Comparison of ENCODE assay signal across 23 cellular contexts in genomic region chr1:221555689-221556433, GRCh38.
"Had no signal": no experiment of that assay in that cellular context is flagged by ENCODE, and none has a peak within 500 bp of the region (broad histone marks: within the 10 kb centered on the region; RNA-seq: fewer than 3 reads in every experiment).

No MANE protein-coding gene starts in this region.

- H3K27ac ChIP-seq: gastroesophageal sphincter, neutrophil, pancreas, stomach, suprapubic skin, uterus had no signal

- H3K9me3 ChIP-seq: gastroesophageal sphincter, neutrophil, pancreas, stomach, suprapubic skin, uterus had no signal

- H3K27me3 ChIP-seq: gastroesophageal sphincter, neutrophil, pancreas, stomach, suprapubic skin, uterus had no signal

- H3K36me3 ChIP-seq: gastroesophageal sphincter, neutrophil, pancreas, stomach, suprapubic skin, uterus had no signal

- ATAC-seq: activated CD4-positive, alpha-beta T cell treated with anti-CD3 and anti-CD28 coated beads for 36 hours; activated naive CD4-positive, alpha-beta T cell treated with anti-CD3 and anti-CD28 coated beads, Interleukin-2, amount 50 U/mL, for 72 hours; activated T-helper 17 cell treated with anti-CD3 and anti-CD28 coated beads, Interleukin-2, amount 50 U/mL, for 72 hours; gastroesophageal sphincter; left colon; natural killer cell treated with Interleukin-12 subunit alpha and Interleukin-12 subunit beta and Interleukin-15 and Interleukin-18, amount 100 ng/mL, for 72 hours; pancreas; sciatic nerve; stimulated activated memory B cell treated with anti-CD40 and anti-IgM and Interleukin-4, amounts not matched to agents 10 μg/mL and 1 μg/mL and 100 μg/mL, for 72 hours had no signal

- H3K4me3 ChIP-seq: gastroesophageal sphincter, pancreas, stomach, suprapubic skin, uterus had no signal

- DNase-seq: activated B cell treated with CpG ODN at 0.5 μM for 24 hours; activated CD4-positive, alpha-beta T cell treated with anti-CD3 and anti-CD28 coated beads for 36 hours; activated CD4-positive, alpha-beta T cell treated with anti-CD3 and anti-CD28 coated beads, Interleukin-2, amount 50 U/mL, for 4 hours; activated CD8-positive, alpha-beta memory T cell treated with anti-CD3 and anti-CD28 coated beads for 24 hours; activated CD8-positive, alpha-beta memory T cell treated with anti-CD3 and anti-CD28 coated beads, Interleukin-2, amount 50 U/mL, for 4 hours; activated T-cell treated with anti-CD3 and anti-CD28 coated beads, Interleukin-2, amount 50 U/mL, for 24 hours; cortex of kidney; endodermal cell; left colon; mammary epithelial cell; pancreas; small intestine; stomach; trophoblast cell; uterus had no signal

- H3K4me1 ChIP-seq: gastroesophageal sphincter, stomach, suprapubic skin, uterus had no signal
